8 cellular contexts compared by ENCODE assay signal in the genomic region with DNA sequence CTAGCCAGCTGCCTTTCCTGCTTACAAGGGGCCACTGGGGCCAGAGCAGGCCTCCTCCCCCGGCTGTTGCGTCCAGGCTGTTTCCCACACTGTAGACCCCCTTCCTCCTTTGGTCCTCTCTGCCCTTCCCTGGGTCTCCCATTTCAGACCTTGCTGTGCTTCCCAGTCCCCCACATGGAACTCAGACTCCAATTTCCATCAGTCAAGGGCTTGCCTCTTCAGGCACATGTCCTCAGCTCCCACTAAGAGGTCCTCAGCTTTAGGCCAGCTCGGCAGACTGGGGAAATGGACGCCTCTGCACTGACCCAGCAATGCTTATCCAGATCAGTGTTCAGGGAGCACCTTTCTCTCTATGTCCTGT.
DNase-seq lines count a peak whose midpoint lies in the region; ATAC-seq and TF ChIP-seq lines count a peak whose summit lies in the region.

No MANE protein-coding gene starts in this region.

- TF ChIP-seq POLR2A in stomach (IDR thresholded peaks at IDR 0.05) (no peak), GM18505 (IDR thresholded peaks at IDR 0.05; ENCODE audit: borderline replicate concordance, extremely low read depth, insufficient read depth, insufficient read length) (no peak)

- 83 to 95% (median 91%) methylated on average over 4 of the region's 4 CpGs for WGBS in stomach, 5 donors

- H3K4me1 ChIP-seq in stomach: peaks cover 0 to 9% (median 5%) of the 10 kb centered on the region in 4 donors

- H3K36me3 ChIP-seq in KOPT-K1 (ENCODE audit: insufficient read depth, low read length): no peaks in the 10 kb centered on the region
- no peaks in the 10 kb centered on the region for H3K36me3 ChIP-seq in stomach

- H3K9me3 ChIP-seq in KOPT-K1 (ENCODE audit: insufficient read depth, low read length, poor library complexity, severe bottlenecking) (no peaks in the 10 kb centered on the region), stomach (no peaks in the 10 kb centered on the region)

- peak; percentile 64 to 66 for DNase-seq in activated T-cell treated with anti-CD3 and anti-CD28 coated beads, Interleukin-2, amount 50 U/mL, for 48 hours
- DNase-seq in left kidney (ENCODE audit: low read depth, low spot score): peak; percentile 26
- DNase-seq in stomach: no peak
- no peak for DNase-seq in GM10248 (ENCODE audit: extremely low spot score)

- POLR2A ChIA-PET in GM10248 (lab: Yijun Ruan, JAX): interaction anchor here (1.1 to 2.0 kb wide), 2 partner anchors 106 to 151 kb away, joined by 3 to 10 read pairs; partner anchors contain the start of gene CLK1

- peak overlapping the region in 1 of 4 donors; percentile 43 for H3K4me3 ChIP-seq in stomach

- no peak for TF ChIP-seq EP300 in stomach (IDR thresholded peaks at IDR 0.05)

- ATAC-seq in GM18511 (IDR thresholded peaks at IDR 0.05; ENCODE audit: unreplicated experiment) (no peak), GM18502 (IDR thresholded peaks at IDR 0.05; ENCODE audit: poor library complexity, unreplicated experiment) (no peak), GM18505 (IDR thresholded peaks at IDR 0.05; ENCODE audit: unreplicated experiment) (no peak)

- peak overlapping the region; percentile 83 for H3K27ac ChIP-seq in KOPT-K1 (ENCODE audit: low read depth, low read length, poor library complexity, severe bottlenecking)
- H3K27ac ChIP-seq in stomach: peak overlapping the region; percentile 39 to 73 (median 67)

- CTCF ChIA-PET in GM10248 (lab: Yijun Ruan, JAX): interaction anchor here (0.7 to 2.3 kb wide), 25 partner anchors 8 to 651 kb away, joined by 3 to 16 read pairs (median 4); no protein-coding TSS in a partner anchor

- H3K27me3 ChIP-seq in stomach: no peaks in the 10 kb centered on the region

- TF ChIP-seq CTCF in stomach (IDR thresholded peaks at IDR 0.05) (no peak), GM10248 (IDR thresholded peaks at IDR 0.05; ENCODE audit: control extremely low read depth, extremely low read depth, low read depth, missing control alignments) (no peak)

- intact Hi-C loops in stomach (cut with DNase I; ENCODE audit: low total_unique reads): loop anchor here (10.0 kb wide), 1 partner anchor 101 kb away; the partner anchor contains the start of gene BZW1

Comparison
In these comparisons a context has a peak if more than half of its experiments do, and no peak if none do; other contexts are left out.
1. DNase-seq: peak in activated T-cell treated with anti-CD3 and anti-CD28 coated beads, Interleukin-2, amount 50 U/mL, for 48 hours (2 of 2) and left kidney (single experiment); none in stomach (single experiment) and GM10248 (single experiment).